Comparison of ENCODE assay signal across 23 cellular contexts in genomic region chr9:134352247-134352933, GRCh38.
"Had no signal": no experiment of that assay in that cellular context is flagged by ENCODE, and none has a peak within 500 bp of the region (broad histone marks: within the 10 kb centered on the region; RNA-seq: fewer than 3 reads in every experiment).

No MANE protein-coding gene starts in this region.

- H3K4me3 ChIP-seq: smooth muscle cell, testis, upper lobe of left lung had no signal

- H3K9me3 Mint-ChIP-seq: activated B cell treated with CpG ODN at 0.5 μM for 24 hours; activated CD4-positive, alpha-beta memory T cell treated with anti-CD3 and anti-CD28 coated beads for 36 hours; activated T-helper 1 cell treated with anti-CD3 and anti-CD28 coated beads, Interleukin-12 subunit alpha, Interleukin-12 subunit beta, Interleukin-2, Interleukin-4 antibody, amounts not matched to agents 30 ng/mL and 10 ng/mL and 1 ng/mL, durations not matched to agents 14 hours and 24 hours and 36 hours; effector memory CD8-positive, alpha-beta T cell; naive thymus-derived CD8-positive, alpha-beta T cell; stimulated activated naive CD8-positive, alpha-beta T cell treated with anti-CD3 and anti-CD28 coated beads, Interleukin-15, amount 100 ng/mL, for 72 hours had no signal

- H3K27me3 Mint-ChIP-seq: activated B cell treated with CpG ODN at 0.5 μM for 24 hours; activated CD4-positive, alpha-beta memory T cell treated with anti-CD3 and anti-CD28 coated beads for 36 hours; activated naive CD8-positive, alpha-beta T cell; effector memory CD8-positive, alpha-beta T cell; naive thymus-derived CD8-positive, alpha-beta T cell; stimulated activated naive CD8-positive, alpha-beta T cell treated with anti-CD3 and anti-CD28 coated beads, Interleukin-15, amount 100 ng/mL, for 72 hours had no signal

- H3K27me3 ChIP-seq: foreskin keratinocyte, testis, upper lobe of left lung had no signal

- H3K4me3 Mint-ChIP-seq: activated B cell treated with CpG ODN at 0.5 μM for 24 hours; activated CD4-positive, alpha-beta memory T cell treated with anti-CD3 and anti-CD28 coated beads for 36 hours; activated naive CD8-positive, alpha-beta T cell; activated T-helper 1 cell treated with anti-CD3 and anti-CD28 coated beads, Interleukin-12 subunit alpha, Interleukin-12 subunit beta, Interleukin-2, Interleukin-4 antibody, amounts not matched to agents 30 ng/mL and 10 ng/mL and 1 ng/mL, durations not matched to agents 14 hours and 24 hours and 36 hours; effector memory CD8-positive, alpha-beta T cell; naive thymus-derived CD8-positive, alpha-beta T cell; stimulated activated naive CD8-positive, alpha-beta T cell treated with anti-CD3 and anti-CD28 coated beads, Interleukin-15, amount 100 ng/mL, for 72 hours had no signal

- H3K9me3 ChIP-seq: testis, upper lobe of left lung had no signal

- DNase-seq: activated B cell treated with CpG ODN at 0.5 μM for 24 hours; activated CD4-positive, alpha-beta memory T cell treated with anti-CD3 and anti-CD28 coated beads for 36 hours; activated CD4-positive, alpha-beta T cell treated with anti-CD3 and anti-CD28 coated beads for 4 hours; activated gamma-delta T cell treated with Interleukin-2 at 50 U/mL for 16 hours; activated T-cell treated with anti-CD3 and anti-CD28 coated beads for 4 hours; dermis blood vessel endothelial cell; effector memory CD8-positive, alpha-beta T cell; foreskin keratinocyte; glutamatergic neuron; kidney; mesendoderm; naive thymus-derived CD8-positive, alpha-beta T cell; nucleus accumbens; posterior cingulate gyrus; stimulated activated CD4-positive, alpha-beta T cell treated with anti-CD3 and anti-CD28 coated beads, Interleukin-4, amount 100 ng/mL, for 1 hour; stimulated activated naive CD8-positive, alpha-beta T cell treated with anti-CD3 and anti-CD28 coated beads, Interleukin-15, amount 100 ng/mL, for 72 hours; testis; upper lobe of left lung had no signal

- H3K27ac Mint-ChIP-seq: activated B cell treated with CpG ODN at 0.5 μM for 24 hours; activated CD4-positive, alpha-beta memory T cell treated with anti-CD3 and anti-CD28 coated beads for 36 hours; activated naive CD8-positive, alpha-beta T cell; activated T-helper 1 cell treated with anti-CD3 and anti-CD28 coated beads, Interleukin-12 subunit alpha, Interleukin-12 subunit beta, Interleukin-2, Interleukin-4 antibody, amounts not matched to agents 30 ng/mL and 10 ng/mL and 1 ng/mL, durations not matched to agents 14 hours and 24 hours and 36 hours; effector memory CD8-positive, alpha-beta T cell had no signal

- H3K4me2 ChIP-seq: smooth muscle cell had no signal

- H3K4me1 Mint-ChIP-seq: stimulated activated naive CD8-positive, alpha-beta T cell treated with anti-CD3 and anti-CD28 coated beads, Interleukin-15, amount 100 ng/mL, for 72 hours had no signal

- FAIRE-seq: kidney, TTC549 had no signal

- H3K27ac ChIP-seq: epithelial cell of prostate, foreskin keratinocyte, testis had no signal

- H3K36me3 Mint-ChIP-seq: activated CD4-positive, alpha-beta memory T cell treated with anti-CD3 and anti-CD28 coated beads for 36 hours; activated naive CD8-positive, alpha-beta T cell; naive thymus-derived CD8-positive, alpha-beta T cell had no signal

- ATAC-seq: effector memory CD8-positive, alpha-beta T cell; foreskin keratinocyte; naive thymus-derived CD8-positive, alpha-beta T cell; stimulated activated naive CD8-positive, alpha-beta T cell treated with anti-CD3 and anti-CD28 coated beads, Interleukin-15, amount 100 ng/mL, for 72 hours had no signal
